26 cellular contexts compared by ENCODE assay signal in genomic region chr4:117821834-117822233, GRCh38.
"Had no signal": no experiment of that assay in that cellular context is flagged by ENCODE, and none has a peak within 500 bp of the region (broad histone marks: within the 10 kb centered on the region; RNA-seq: fewer than 3 reads in every experiment).

No MANE protein-coding gene starts in this region.

- H3K9me3 ChIP-seq: left ventricle myocardium inferior, mucosa of descending colon, neutrophil, psoas muscle, right lobe of liver, uterus had no signal

- H3K4me3 ChIP-seq: left ventricle myocardium inferior, lung, mucosa of descending colon, psoas muscle, right lobe of liver, smooth muscle cell, tibial nerve, uterus had no signal

- H3K27me3 ChIP-seq: neutrophil, right lobe of liver, tibial nerve, uterus had no signal

- H3K9me3 Mint-ChIP-seq: stimulated activated naive CD8-positive, alpha-beta T cell treated with anti-CD3 and anti-CD28 coated beads, Interleukin-15, amount 100 ng/mL, for 72 hours; type B pancreatic cell had no signal

- H3K4me1 Mint-ChIP-seq: stimulated activated memory B cell treated with anti-CD40 and anti-IgM and Interleukin-4, amounts not matched to agents 10 μg/mL and 1 μg/mL and 100 μg/mL, for 72 hours; stimulated activated naive CD8-positive, alpha-beta T cell treated with anti-CD3 and anti-CD28 coated beads, Interleukin-15, amount 100 ng/mL, for 72 hours had no signal

- ATAC-seq: mucosa of descending colon; naive thymus-derived CD4-positive, alpha-beta T cell; natural killer cell treated with Interleukin-12 subunit alpha and Interleukin-12 subunit beta and Interleukin-15 and Interleukin-18, amount 100 ng/mL, for 72 hours; psoas muscle; right lobe of liver; stimulated activated memory B cell treated with anti-CD40 and anti-IgM and Interleukin-4, amounts not matched to agents 10 μg/mL and 1 μg/mL and 100 μg/mL, for 72 hours; stimulated activated naive CD8-positive, alpha-beta T cell treated with anti-CD3 and anti-CD28 coated beads, Interleukin-15, amount 100 ng/mL, for 72 hours had no signal

- H3K4me3 Mint-ChIP-seq: mesothelial cell of epicardium; naive thymus-derived CD4-positive, alpha-beta T cell; natural killer cell treated with Interleukin-12 subunit alpha and Interleukin-12 subunit beta and Interleukin-15 and Interleukin-18, amount 100 ng/mL, for 72 hours; stimulated activated memory B cell treated with anti-CD40 and anti-IgM and Interleukin-4, amounts not matched to agents 10 μg/mL and 1 μg/mL and 100 μg/mL, for 72 hours; stimulated activated naive CD8-positive, alpha-beta T cell treated with anti-CD3 and anti-CD28 coated beads, Interleukin-15, amount 100 ng/mL, for 72 hours; type B pancreatic cell had no signal

- H3K9ac ChIP-seq: parathyroid adenoma had no signal

- H2AFZ ChIP-seq: parathyroid adenoma had no signal

- H3K27me3 Mint-ChIP-seq: naive thymus-derived CD4-positive, alpha-beta T cell; natural killer cell treated with Interleukin-12 subunit alpha and Interleukin-12 subunit beta and Interleukin-15 and Interleukin-18, amount 100 ng/mL, for 72 hours; stimulated activated memory B cell treated with anti-CD40 and anti-IgM and Interleukin-4, amounts not matched to agents 10 μg/mL and 1 μg/mL and 100 μg/mL, for 72 hours; stimulated activated naive CD8-positive, alpha-beta T cell treated with anti-CD3 and anti-CD28 coated beads, Interleukin-15, amount 100 ng/mL, for 72 hours; type B pancreatic cell had no signal

- H3K36me3 Mint-ChIP-seq: mesothelial cell of epicardium; naive thymus-derived CD4-positive, alpha-beta T cell; natural killer cell treated with Interleukin-12 subunit alpha and Interleukin-12 subunit beta and Interleukin-15 and Interleukin-18, amount 100 ng/mL, for 72 hours; stimulated activated memory B cell treated with anti-CD40 and anti-IgM and Interleukin-4, amounts not matched to agents 10 μg/mL and 1 μg/mL and 100 μg/mL, for 72 hours; type B pancreatic cell had no signal

- H3K4me1 ChIP-seq: left ventricle myocardium inferior, parathyroid adenoma, psoas muscle, tibial nerve, uterus had no signal

- H3K4me2 ChIP-seq: smooth muscle cell had no signal

- H3K27ac Mint-ChIP-seq: mesothelial cell of epicardium; naive thymus-derived CD4-positive, alpha-beta T cell; natural killer cell treated with Interleukin-12 subunit alpha and Interleukin-12 subunit beta and Interleukin-15 and Interleukin-18, amount 100 ng/mL, for 72 hours; stimulated activated memory B cell treated with anti-CD40 and anti-IgM and Interleukin-4, amounts not matched to agents 10 μg/mL and 1 μg/mL and 100 μg/mL, for 72 hours; stimulated activated naive CD8-positive, alpha-beta T cell treated with anti-CD3 and anti-CD28 coated beads, Interleukin-15, amount 100 ng/mL, for 72 hours; type B pancreatic cell had no signal

- DNase-seq: hypothalamus; kidney; left ventricle myocardium inferior; mesendoderm; mucosa of descending colon; naive thymus-derived CD4-positive, alpha-beta T cell; occipital lobe; psoas muscle; right lobe of liver; stimulated activated CD4-positive, alpha-beta T cell treated with anti-CD3 and anti-CD28 coated beads, Interleukin-1b, Interleukin-23, amount 100 ng/mL, for 48 hours; stimulated activated CD4-positive, alpha-beta T cell treated with anti-CD3 and anti-CD28 coated beads, Interleukin-2, amount 100 ng/mL, for 48 hours; stimulated activated CD4-positive, alpha-beta T cell treated with anti-CD3 and anti-CD28 coated beads, Interleukin-4, amount 100 ng/mL, for 4 hours; stimulated activated CD8-positive, alpha-beta memory T cell treated with anti-CD3 and anti-CD28 coated beads, Interleukin-4, amount 100 ng/mL, for 48 hours; stimulated activated naive CD4-positive, alpha-beta T cell treated with Interleukin-2 at 50 U/mL for 16 hours; stimulated activated naive CD8-positive, alpha-beta T cell treated with anti-CD3 and anti-CD28 coated beads, Interleukin-15, amount 100 ng/mL, for 72 hours; substantia nigra; uterus had no signal

- H3K36me3 ChIP-seq: left ventricle myocardium inferior, neutrophil, right lobe of liver, tibial nerve, uterus had no signal

- H3K27ac ChIP-seq: left ventricle myocardium inferior, neutrophil, parathyroid adenoma, psoas muscle, right lobe of liver, tibial nerve, uterus had no signal

- H3K79me2 ChIP-seq: parathyroid adenoma had no signal
